ENCODE assay signal across 13 cellular contexts in genomic region chr5:35862126-35862525, GRCh38. TPM values are rescaled to one million over a fixed set of nuclear protein-coding genes. Genes with fewer than 3 reads are reported as not detected.
DNase-seq lines count a peak whose midpoint lies in the region; ATAC-seq, FAIRE-seq and TF ChIP-seq lines count a peak whose summit lies in the region.
"Had no signal": no experiment of that assay in that cellular context is flagged by ENCODE, and none has a peak within 500 bp of the region (broad histone marks: within the 10 kb centered on the region; RNA-seq: fewer than 3 reads in every experiment).

No MANE protein-coding gene starts in this region.

- peaks cover 12% of the 10 kb centered on the region for H3K4me1 ChIP-seq in mononuclear cell (ENCODE audit: insufficient read depth, low read length)

- intact Hi-C loops in activated CD4-positive, alpha-beta T cell treated with anti-CD3 and anti-CD28 coated beads, Interleukin-2, amount 10 ng/mL, durations not matched to agents 24 days and 14 days (cut with micrococcal nuclease), result loop anchor here (2.0 kb wide), 1 partner anchor 15 kb away; no protein-coding TSS in a partner anchor

- TF ChIP-seq POLR2A in GM12892 (IDR thresholded peaks at IDR 0.05; ENCODE audit: low read depth, low read length), result no peak

- peak overlapping the region; percentile 88 for H3K27ac Mint-ChIP-seq in activated CD4-positive, alpha-beta T cell treated with anti-CD3 and anti-CD28 coated beads, Interleukin-2, amount 10 ng/mL, durations not matched to agents 24 days and 14 days
- peak overlapping the region; percentile 78 for H3K27ac Mint-ChIP-seq in activated T-helper 17 cell treated with anti-CD3 and anti-CD28 coated beads, Interleukin-2, amount 50 U/mL, for 72 hours

- H3K27me3 ChIP-seq in mononuclear cell (ENCODE audit: insufficient read depth, low read length), result no peaks in the 10 kb centered on the region

- FAIRE-seq in GM12892 (lab: Jason Lieb, UNC), result peak; percentile 68
- FAIRE-seq: A549 had no signal

- peak overlapping the region; percentile 35 for H3K4me3 ChIP-seq in mononuclear cell (ENCODE audit: low read length)
- H3K4me3 ChIP-seq: A549 had no signal

- H3K36me3 Mint-ChIP-seq in activated CD4-positive, alpha-beta T cell treated with anti-CD3 and anti-CD28 coated beads, Interleukin-2, amount 10 ng/mL, durations not matched to agents 24 days and 14 days (ENCODE audit: low read depth), result peaks cover 79% of the 10 kb centered on the region
- H3K36me3 Mint-ChIP-seq in activated T-helper 17 cell treated with anti-CD3 and anti-CD28 coated beads, Interleukin-2, amount 50 U/mL, for 72 hours (ENCODE audit: low read depth), result peaks cover 100% of the 10 kb centered on the region

- H3K4me3 Mint-ChIP-seq in activated CD4-positive, alpha-beta T cell treated with anti-CD3 and anti-CD28 coated beads, Interleukin-2, amount 10 ng/mL, durations not matched to agents 24 days and 14 days, result peak overlapping the region; percentile 87
- H3K4me3 Mint-ChIP-seq in activated T-helper 17 cell treated with anti-CD3 and anti-CD28 coated beads, Interleukin-2, amount 50 U/mL, for 72 hours, result peak overlapping the region; percentile 87

- CTCF ChIA-PET in HEK293T (lab: Yijun Ruan, JAX), result interaction anchor here (0.5 to 0.8 kb wide), 2 partner anchors 38 to 142 kb away, joined by 3 to 5 read pairs; no protein-coding TSS in a partner anchor

- POLR2A ChIA-PET in HEK293T (lab: Yijun Ruan, JAX), result no interaction called here

- H3K9me3 Mint-ChIP-seq in activated CD4-positive, alpha-beta T cell treated with anti-CD3 and anti-CD28 coated beads, Interleukin-2, amount 10 ng/mL, durations not matched to agents 24 days and 14 days, result no peaks in the 10 kb centered on the region
- H3K9me3 Mint-ChIP-seq in activated T-helper 17 cell treated with anti-CD3 and anti-CD28 coated beads, Interleukin-2, amount 50 U/mL, for 72 hours, result no peaks in the 10 kb centered on the region

- DNase-seq in activated CD4-positive, alpha-beta T cell treated with anti-CD3 and anti-CD28 coated beads, Interleukin-2, amount 10 ng/mL, durations not matched to agents 24 days and 14 days, result peak; percentile 54
- DNase-seq in activated CD4-positive, alpha-beta T cell treated with anti-CD3 and anti-CD28 coated beads for 1 hour, result no peak
- DNase-seq in GM12892 (ENCODE audit: insufficient read length) (no peak), HEK293T (ENCODE audit: extremely low spot score) (no peak), DMS 273 (lab: John Stamatoyannopoulos, UW; ENCODE audit: unreplicated experiment) (no peak)
- DNase-seq in NK-92 treated with Interleukin-12 subunit alpha and Interleukin-12 subunit beta, amount 100 ng/mL, for 24 hours (lab: John Stamatoyannopoulos, UW), result no peak
- DNase-seq: head of caudate nucleus; SIG-M5; stimulated activated naive CD4-positive, alpha-beta T cell treated with Interleukin-2 at 50 U/mL for 16 hours had no signal

- H3K9me3 ChIP-seq in mononuclear cell (ENCODE audit: low read depth, low read length), result no peaks in the 10 kb centered on the region
- H3K9me3 ChIP-seq: A549 had no signal

- ATAC-seq in activated T-helper 17 cell treated with anti-CD3 and anti-CD28 coated beads, Interleukin-2, amount 50 U/mL, for 72 hours (replicated peaks), result no peak
- ATAC-seq: A549 had no signal

- peaks cover 71% of the 10 kb centered on the region for H3K4me1 Mint-ChIP-seq in activated CD4-positive, alpha-beta T cell treated with anti-CD3 and anti-CD28 coated beads, Interleukin-2, amount 10 ng/mL, durations not matched to agents 24 days and 14 days
- H3K4me1 Mint-ChIP-seq in activated T-helper 17 cell treated with anti-CD3 and anti-CD28 coated beads, Interleukin-2, amount 50 U/mL, for 72 hours, result peaks cover 51% of the 10 kb centered on the region

- no peaks in the 10 kb centered on the region for H3K27me3 Mint-ChIP-seq in activated CD4-positive, alpha-beta T cell treated with anti-CD3 and anti-CD28 coated beads, Interleukin-2, amount 10 ng/mL, durations not matched to agents 24 days and 14 days
- H3K27me3 Mint-ChIP-seq in activated T-helper 17 cell treated with anti-CD3 and anti-CD28 coated beads, Interleukin-2, amount 50 U/mL, for 72 hours, result no peaks in the 10 kb centered on the region

TF ChIP-seq in HEK293T, 16 proteins besides CTCF, POLR2A, EP300 and RAD21:
- TF ChIP-seq FOXK2 (IDR thresholded peaks at IDR 0.05), result no peak
- no peak for TF ChIP-seq NFRKB (IDR thresholded peaks at IDR 0.05)
- TF ChIP-seq SUZ12 (IDR thresholded peaks at IDR 0.05), result no peak
- no peak for TF ChIP-seq BHLHE40 (IDR thresholded peaks at IDR 0.05; ENCODE audit: borderline replicate concordance)

RNA-seq across cellular contexts. Expression of gene IL7R, which starts 5.4 kb away (rescaled TPM):
- total RNA-seq in activated CD4-positive, alpha-beta T cell treated with anti-CD3 and anti-CD28 coated beads, Interleukin-2, amount 10 ng/mL, durations not matched to agents 24 days and 14 days, result 57.7 and 64.1 TPM in 2 replicates
- polyA plus RNA-seq in GM12892 (2012; ENCODE audit: missing spikeins), result 2.3 TPM
- 100 to 1,000 TPM; 162 to 203 TPM for total RNA-seq in activated T-helper 17 cell treated with anti-CD3 and anti-CD28 coated beads, Interleukin-2, amount 50 U/mL, for 72 hours
- 360 TPM for total RNA-seq in mononuclear cell
- polyA plus RNA-seq: neural cell had no signal
